ENCODE assay signal across 10 cellular contexts in genomic region chr19:49340069-49340864, GRCh38. TPM values are rescaled to one million over a fixed set of nuclear protein-coding genes. Genes with fewer than 3 reads are reported as not detected.
DNase-seq lines count a peak whose midpoint lies in the region; ATAC-seq, FAIRE-seq and TF ChIP-seq lines count a peak whose summit lies in the region.
"Had no signal": no experiment of that assay in that cellular context is flagged by ENCODE, and none has a peak within 500 bp of the region (broad histone marks: within the 10 kb centered on the region; RNA-seq: fewer than 3 reads in every experiment).

No MANE protein-coding gene starts in this region.

- no peak overlapping the region for H3K27ac ChIP-seq in CD4-positive, alpha-beta memory T cell (ENCODE audit: low read depth, low read length)
- H3K27ac ChIP-seq in SU-DHL-6 (ENCODE audit: low read depth, low read length) (peak overlapping the region; percentile 89), right cardiac atrium (ENCODE audit: low read length) (peak overlapping the region; percentile 74), small intestine (ENCODE audit: low read depth in 1 of 2, low read length in 1 of 2) (peak overlapping the region in 1 of 2 donors; percentile 85)

- whole genome bisulfite sequencing in right cardiac atrium, result 16% methylated on average over 36 of the region's 36 CpGs
- 13 to 22% (median 19%) methylated on average over 35 to 36 of the region's 36 CpGs for WGBS in small intestine, 3 donors

- peaks cover 33% of the 10 kb centered on the region for H3K4me1 ChIP-seq in CD4-positive, alpha-beta memory T cell (ENCODE audit: insufficient read depth, low read length)
- H3K4me1 ChIP-seq in right cardiac atrium (ENCODE audit: control insufficient read depth, insufficient read depth, low read length), result no peaks in the 10 kb centered on the region
- peaks cover 0 to 7% of the 10 kb centered on the region in 2 donors for H3K4me1 ChIP-seq in small intestine (ENCODE audit: control insufficient read depth in 2 of 2, insufficient read depth in 1 of 2, low read depth in 1 of 2, low read length in 1 of 2)

- CTCF ChIA-PET in CD4-positive, alpha-beta memory T cell (lab: Charles Lee; ENCODE audit: partially characterized antibody), result no interaction called here

- no peaks in the 10 kb centered on the region for H3K27me3 Mint-ChIP-seq in CD4-positive, alpha-beta memory T cell

- H3K4me1 Mint-ChIP-seq in CD4-positive, alpha-beta memory T cell, result peaks cover 30 to 50% (median 35%) of the 10 kb centered on the region in 4 donors

- H3K36me3 ChIP-seq in CD4-positive, alpha-beta memory T cell (ENCODE audit: insufficient read depth, low read length), result peaks cover 7% of the 10 kb centered on the region
- H3K36me3 ChIP-seq in SU-DHL-6 (ENCODE audit: low read length) (peaks cover 15% of the 10 kb centered on the region), small intestine (ENCODE audit: control insufficient read depth in 2 of 2, insufficient read depth in 2 of 2, low read length in 2 of 2) (peaks cover 0 to 2% of the 10 kb centered on the region in 2 donors)

- no peak overlapping the region for H2AFZ ChIP-seq in SU-DHL-6 (ENCODE audit: low read depth, low read length, severe bottlenecking)

- intact Hi-C loops in CD4-positive, alpha-beta memory T cell (cut with micrococcal nuclease), result no loop called here
- intact Hi-C loops in right cardiac atrium (cut with DNase I), result no loop called here

- H3K9me3 Mint-ChIP-seq in CD4-positive, alpha-beta memory T cell, result no peaks in the 10 kb centered on the region

- peak overlapping the region; percentile 41; the same call in 1 of the 2 replicates for H3K9ac ChIP-seq in SU-DHL-6 (ENCODE audit: low read length)

- H3K79me2 ChIP-seq in SU-DHL-6 (ENCODE audit: insufficient read depth, low read length), result peaks cover 26% of the 10 kb centered on the region

- no peak for DNase-seq in CD4-positive, alpha-beta memory T cell
- DNase-seq in GM19238 (ENCODE audit: insufficient read length, low spot score), result peak; percentile 98
- peak; percentile 66 to 93 (median 88) for DNase-seq in right cardiac atrium
- peak; percentile 19 for DNase-seq in small intestine
- no peak for DNase-seq in effector CD4-positive, alpha-beta T cell
- no peak for DNase-seq in RKO (ENCODE audit: low spot score)

- no peaks in the 10 kb centered on the region for H4K20me1 ChIP-seq in SU-DHL-6 (ENCODE audit: low read depth, low read length)

- H3K27ac Mint-ChIP-seq in CD4-positive, alpha-beta memory T cell, result peak overlapping the region in 6 of 7 donors; percentile 3 to 81 (median 70)

- no peak overlapping the region for H3K4me3 ChIP-seq in CD4-positive, alpha-beta memory T cell (ENCODE audit: low read length in 2 of 2)
- H3K4me3 ChIP-seq in SU-DHL-6 (ENCODE audit: insufficient read depth, low read length, poor library complexity, severe bottlenecking) (peak overlapping the region; percentile 17), right cardiac atrium (ENCODE audit: low read length) (peak overlapping the region; percentile 27), small intestine (ENCODE audit: low read depth in 1 of 2, low read length in 2 of 2) (no peak overlapping the region)

- peak overlapping the region in 1 of 8 donors; percentile 23 for H3K4me3 Mint-ChIP-seq in CD4-positive, alpha-beta memory T cell

- peak overlapping the region; percentile 88 for H3K4me2 ChIP-seq in SU-DHL-6 (ENCODE audit: low read depth, low read length, poor library complexity, severe bottlenecking)

- H3K27me3 ChIP-seq in CD4-positive, alpha-beta memory T cell (ENCODE audit: insufficient read depth, low read length), result no peaks in the 10 kb centered on the region
- H3K27me3 ChIP-seq in SU-DHL-6 (ENCODE audit: low read length) (no peaks in the 10 kb centered on the region), right cardiac atrium (ENCODE audit: control insufficient read depth, insufficient read depth) (no peaks in the 10 kb centered on the region), small intestine (ENCODE audit: control insufficient read depth in 2 of 2, insufficient read depth in 2 of 2, low read length in 2 of 2) (no peaks in the 10 kb centered on the region)

- POLR2A ChIA-PET in CD4-positive, alpha-beta memory T cell (lab: Charles Lee; ENCODE audit: partially characterized antibody), result interaction anchor here (0.6 kb wide), 1 partner anchor 27 kb away, joined by 3 read pairs; no protein-coding TSS in a partner anchor

- no peak for TF ChIP-seq CTCF in SU-DHL-6 (IDR thresholded peaks at IDR 0.05; ENCODE audit: insufficient read depth, low read length, poor library complexity, severe bottlenecking)

- H3K9me2 ChIP-seq in SU-DHL-6 (replicated peaks; ENCODE audit: insufficient read depth, low read length), result no peaks in the 10 kb centered on the region

- H3F3A ChIP-seq in SU-DHL-6 (ENCODE audit: insufficient read depth), result peaks cover 44% of the 10 kb centered on the region

- ATAC-seq in HG03439 (IDR thresholded peaks at IDR 0.05; ENCODE audit: unreplicated experiment), result peak; percentile 57
- ATAC-seq in right cardiac atrium, result peak; percentile 56 to 68

- no peak for FAIRE-seq in small intestine (lab: Jason Lieb, UNC)

- H3K9me3 ChIP-seq in CD4-positive, alpha-beta memory T cell (ENCODE audit: control insufficient read depth in 1 of 2, low read length in 2 of 2), result no peaks in the 10 kb centered on the region
- H3K9me3 ChIP-seq in SU-DHL-6 (ENCODE audit: insufficient read depth, low read length), result no peaks in the 10 kb centered on the region
- no peaks in the 10 kb centered on the region for H3K9me3 ChIP-seq in right cardiac atrium (ENCODE audit: control insufficient read depth, low read length)
- no peaks in the 10 kb centered on the region for H3K9me3 ChIP-seq in small intestine (ENCODE audit: control insufficient read depth, low read depth)

- peaks cover 33 to 43% of the 10 kb centered on the region in 2 donors for H3K36me3 Mint-ChIP-seq in CD4-positive, alpha-beta memory T cell

RNA-seq across cellular contexts. Expression of gene CD37, which starts 5.1 kb away (rescaled TPM):
- 100 to 1,000 TPM; 330 to 347 TPM for total RNA-seq in CD4-positive, alpha-beta memory T cell
- polyA plus RNA-seq in CD4-positive, alpha-beta memory T cell, result 100 to 1,000 TPM; 109 to 192 TPM
- 1 to 10 TPM; 3.8 to 8.0 (median 6.5) TPM for total RNA-seq in right cardiac atrium
- polyA plus RNA-seq in right cardiac atrium, result 2.3 TPM
- 10 to 100 TPM in 1 of 3 donors, 1 to 10 TPM in 2; 2.7 to 11.6 (median 9.2) TPM for polyA plus RNA-seq in small intestine
- total RNA-seq: glomerular endothelial cell, HT1080 had no signal

RNA-seq across cellular contexts. Expression of gene SLC6A16, which starts 15.3 kb away (rescaled TPM):
- 1 to 10 TPM; 4.3 to 5.1 TPM for total RNA-seq in CD4-positive, alpha-beta memory T cell
- polyA plus RNA-seq in CD4-positive, alpha-beta memory T cell, result 1 to 10 TPM; 1.1 to 1.8 TPM
- total RNA-seq in right cardiac atrium, result 1 to 10 TPM; 1.3 to 2.1 (median 1.9) TPM
- polyA plus RNA-seq in right cardiac atrium (1.2 TPM), small intestine (1 to 10 TPM in 1 of 3 donors, under 1 TPM in 1, not detected in 1; 0.34 to 1.4 TPM)
- total RNA-seq: HT1080 had no signal

RNA-seq across cellular contexts. Expression of gene TEAD2, which starts 21.9 kb away (rescaled TPM):
- not detected for total RNA-seq in CD4-positive, alpha-beta memory T cell
- not detected for polyA plus RNA-seq in CD4-positive, alpha-beta memory T cell
- total RNA-seq in right cardiac atrium, result 10 to 100 TPM; 46.4 to 53.5 (median 53.2) TPM
- polyA plus RNA-seq in right cardiac atrium (48.0 TPM), small intestine (10 to 100 TPM in 1 of 3 donors, 1 to 10 TPM in 2; 1.8 to 17.2 (median 6.5) TPM)

RNA-seq across cellular contexts. Expression of gene DKKL1, which starts 23.4 kb away (rescaled TPM):
- total RNA-seq in CD4-positive, alpha-beta memory T cell, result not detected
- not detected for polyA plus RNA-seq in CD4-positive, alpha-beta memory T cell
- under 1 TPM in 2 of 4 donors, not detected in 2; 0.59 to 0.71 TPM for total RNA-seq in right cardiac atrium
- polyA plus RNA-seq in right cardiac atrium (0.50 TPM), small intestine (under 1 TPM in 1 of 3 donors, not detected in 2; 0.19 TPM)
- total RNA-seq: HT1080 had no signal

RNA-seq across cellular contexts. Expression of gene KASH5, which starts 47.8 kb away (rescaled TPM):
- under 1 TPM; 0.23 to 0.69 TPM for total RNA-seq in CD4-positive, alpha-beta memory T cell
- polyA plus RNA-seq in CD4-positive, alpha-beta memory T cell, result not detected
- not detected for total RNA-seq in right cardiac atrium
- not detected for polyA plus RNA-seq in right cardiac atrium
- polyA plus RNA-seq in small intestine, result not detected
- total RNA-seq: glomerular endothelial cell, HT1080 had no signal

Comparison
In these comparisons a context has a peak if more than half of its experiments do, and no peak if none do; other contexts are left out.
1. DNase-seq: peak in GM19238 (single experiment), right cardiac atrium (3 of 3) and small intestine (single experiment); none in CD4-positive, alpha-beta memory T cell (0 of 5), effector CD4-positive, alpha-beta T cell (single experiment) and RKO (single experiment).
2. H3K4me3 ChIP-seq: peak in SU-DHL-6 (single experiment) and right cardiac atrium (single experiment); none in CD4-positive, alpha-beta memory T cell (0 of 2) and small intestine (0 of 2).
3. RNA of gene CD37, which starts 5.1 kb away (polyA plus RNA-seq): 109 to 192 TPM in CD4-positive, alpha-beta memory T cell; 2.7 to 11.6 TPM in small intestine and 2.3 TPM in right cardiac atrium (single experiment); every median in the first group is over 4 times any median in the second.